1 cellular context compared by ENCODE assay signal in genomic region chr11:7927635-7928034, GRCh38.
TF ChIP-seq lines count a peak whose summit lies in the region.

No MANE protein-coding gene starts in this region.

TF ChIP-seq in H1, 55 proteins besides CTCF, POLR2A, EP300 and RAD21 (continued from another document):
- TF ChIP-seq CHD1 (IDR thresholded peaks at IDR 0.05; ENCODE audit: low read depth, low read length) (no peak), RFX5 (IDR thresholded peaks at IDR 0.05; ENCODE audit: borderline replicate concordance, low read depth, low read length) (no peak), TCF12 (IDR thresholded peaks at IDR 0.05; ENCODE audit: low read depth, low read length) (no peak), GABPA (IDR thresholded peaks at IDR 0.05; ENCODE audit: borderline replicate concordance, insufficient read depth, low read length) (no peak), ATF2 (IDR thresholded peaks at IDR 0.05; ENCODE audit: low read length) (no peak), HDAC6 (IDR thresholded peaks at IDR 0.05; ENCODE audit: low read depth, low read length) (no peak), ATF3 (IDR thresholded peaks at IDR 0.05; ENCODE audit: insufficient read depth, low read depth, low read length) (no peak), SP2 (IDR thresholded peaks at IDR 0.05; ENCODE audit: low read length) (no peak), MAFK (IDR thresholded peaks at IDR 0.05; ENCODE audit: low read depth, low read length) (no peak), YY1 (IDR thresholded peaks at IDR 0.05; ENCODE audit: low read depth, low read length) (no peak), KDM4A (IDR thresholded peaks at IDR 0.05; ENCODE audit: low read depth, low read length, severe bottlenecking) (no peak), HDAC2 (IDR thresholded peaks at IDR 0.05; ENCODE audit: borderline replicate concordance in 1 of 2, low read depth in 2 of 2, low read length in 2 of 2) (no peak), BRCA1 (IDR thresholded peaks at IDR 0.05; ENCODE audit: low read depth, low read length) (no peak), POU5F1 (IDR thresholded peaks at IDR 0.05; ENCODE audit: low read depth, low read length) (no peak), SIRT6 (IDR thresholded peaks at IDR 0.05; ENCODE audit: low read length) (no peak)
